In the genomic region with DNA sequence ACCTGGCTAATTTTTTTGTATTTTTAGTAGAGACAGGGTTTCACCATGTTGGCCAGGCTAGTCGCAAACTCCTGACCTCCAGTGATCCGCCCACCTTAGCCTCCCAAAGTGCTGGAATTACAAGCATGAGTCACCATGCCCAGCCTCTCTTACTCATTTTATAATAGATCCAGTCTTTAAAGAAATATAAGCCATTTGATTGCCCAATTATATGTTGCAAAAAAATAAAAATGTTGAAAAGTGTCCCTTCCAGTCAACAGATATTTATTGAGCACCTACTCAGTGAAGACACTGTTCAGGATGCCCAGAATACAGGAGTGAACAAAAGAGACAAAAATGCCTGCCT, we compare ENCODE assay signal across 1 cellular context.
TF ChIP-seq lines count a peak whose summit lies in the region.

No MANE protein-coding gene starts in this region.

TF ChIP-seq in A549, 52 proteins besides CTCF, POLR2A, EP300 and RAD21 (continued from another document):
- TF ChIP-seq RNF2 (IDR thresholded peaks at IDR 0.05; ENCODE audit: borderline replicate concordance, low read depth) (no peak), HDAC2 (IDR thresholded peaks at IDR 0.05) (no peak), CEBPB (IDR thresholded peaks at IDR 0.05) (peak; percentile 60 to 89; a peak in 3 of 4 replicates), CBX8 (IDR thresholded peaks at IDR 0.05) (no peak), HEYL (CRISPR knock-in tag; IDR thresholded peaks at IDR 0.05) (no peak)
